1 cellular context compared by ENCODE assay signal in genomic region chr3:194140520-194141414, GRCh38.
TF ChIP-seq lines count a peak whose summit lies in the region.

No MANE protein-coding gene starts in this region.

TF ChIP-seq in K562, 482 proteins besides CTCF, POLR2A, EP300 and RAD21 (continued from another document and continues in another):
- TF ChIP-seq C11orf30 (IDR thresholded peaks at IDR 0.05; ENCODE audit: low read depth), result no peak
- peak; percentile 65 for TF ChIP-seq TFAP4 (CRISPR knock-in tag; IDR thresholded peaks at IDR 0.05; ENCODE audit: borderline replicate concordance)
- TF ChIP-seq BMI1 (IDR thresholded peaks at IDR 0.05; ENCODE audit: low read length), result no peak
- TF ChIP-seq POLR2H (tag; IDR thresholded peaks at IDR 0.05; ENCODE audit: low read depth), result no peak
- no peak for TF ChIP-seq MCM2 (IDR thresholded peaks at IDR 0.05; ENCODE audit: low read depth)
- no peak for TF ChIP-seq SREBF1 (IDR thresholded peaks at IDR 0.05; ENCODE audit: borderline replicate concordance, low read depth, low read length)
- TF ChIP-seq BRD4 (IDR thresholded peaks at IDR 0.05), result no peak
- no peak for TF ChIP-seq FOXJ3 (CRISPR knock-in tag; IDR thresholded peaks at IDR 0.05)
- no peak for TF ChIP-seq PRMT5 (CRISPR knock-in tag; IDR thresholded peaks at IDR 0.05)
- TF ChIP-seq RBM25 (IDR thresholded peaks at IDR 0.05; ENCODE audit: low read depth, low read length, severe bottlenecking), result no peak
- no peak for TF ChIP-seq MEF2A (IDR thresholded peaks at IDR 0.05; ENCODE audit: control insufficient read depth, low read depth, low read length)
- no peak for TF ChIP-seq CBX1 (IDR thresholded peaks at IDR 0.05; ENCODE audit: low read depth)
- TF ChIP-seq CCNT2 (IDR thresholded peaks at IDR 0.05; ENCODE audit: borderline replicate concordance, extremely low read depth, insufficient read length, low read depth, low read length), result peak; percentile 96
- no peak for TF ChIP-seq TSHZ1 (CRISPR knock-in tag; IDR thresholded peaks at IDR 0.05)
- no peak for TF ChIP-seq RNF219 (CRISPR knock-in tag; IDR thresholded peaks at IDR 0.05)
- 0 out of 2 replicates have a peak, but pooled peaks have one; percentile 48 for TF ChIP-seq OTX1 (CRISPR knock-in tag; IDR thresholded peaks at IDR 0.05)
- no peak for TF ChIP-seq PATZ1 (CRISPR knock-in tag; IDR thresholded peaks at IDR 0.05; ENCODE audit: borderline replicate concordance)
- no peak for TF ChIP-seq HDAC3 (IDR thresholded peaks at IDR 0.05; ENCODE audit: borderline replicate concordance, partially characterized antibody)
- TF ChIP-seq ZFP30 (CRISPR knock-in tag; IDR thresholded peaks at IDR 0.05; ENCODE audit: borderline replicate concordance), result no peak
- TF ChIP-seq TRIM25 (IDR thresholded peaks at IDR 0.05; ENCODE audit: borderline replicate concordance), result no peak
- no peak for TF ChIP-seq SRF (CRISPR knock-in tag; IDR thresholded peaks at IDR 0.05)
- TF ChIP-seq ZBTB17 (CRISPR knock-in tag; IDR thresholded peaks at IDR 0.05), result peak; percentile 67; the same call in 1 of the 2 replicates
- TF ChIP-seq SMARCC2 (IDR thresholded peaks at IDR 0.05; ENCODE audit: low read depth), result no peak
- peak; percentile 69; the same call in 1 of the 2 replicates for TF ChIP-seq KAT7 (CRISPR knock-in tag; IDR thresholded peaks at IDR 0.05; ENCODE audit: borderline replicate concordance)
- peak; percentile 41; the same call in 1 of the 2 replicates for TF ChIP-seq ETS1 (conservative IDR thresholded peaks at IDR 0.05; ENCODE audit: control insufficient read depth, low read depth, low read length)
- TF ChIP-seq ETV1 (tag; conservative IDR thresholded peaks at IDR 0.05; ENCODE audit: low read depth), result peak; percentile 93
- TF ChIP-seq GATAD2A (IDR thresholded peaks at IDR 0.05), result no peak; the same call in 1 of the 2 replicates
- no peak for TF ChIP-seq ZNF324 (CRISPR knock-in tag; IDR thresholded peaks at IDR 0.05)
- TF ChIP-seq KDM2B (CRISPR knock-in tag; IDR thresholded peaks at IDR 0.05), result peak; percentile 33; the same call in 1 of the 2 replicates
- TF ChIP-seq ZNF274 (IDR thresholded peaks at IDR 0.05; ENCODE audit: borderline replicate concordance, low read depth, low read length), result no peak
- TF ChIP-seq ZNF174 (CRISPR knock-in tag; IDR thresholded peaks at IDR 0.05), result no peak
- TF ChIP-seq GTF2B (IDR thresholded peaks at IDR 0.05; ENCODE audit: extremely low read depth, insufficient read length), result no peak
- no peak for TF ChIP-seq TBP (optimal IDR thresholded peaks at IDR 0.05; ENCODE audit: low read depth, low read length)
- peak; percentile 34; the same call in 1 of the 2 replicates for TF ChIP-seq ZBTB1 (CRISPR knock-in tag; IDR thresholded peaks at IDR 0.05; ENCODE audit: borderline replicate concordance, low read depth)
- no peak for TF ChIP-seq ZKSCAN3 (CRISPR knock-in tag; IDR thresholded peaks at IDR 0.05)
- no peak for TF ChIP-seq MCM5 (IDR thresholded peaks at IDR 0.05; ENCODE audit: low read depth)
- 0 out of 2 replicates have a peak, but pooled peaks have one; percentile 57 for TF ChIP-seq E2F1 (CRISPR knock-in tag; IDR thresholded peaks at IDR 0.05)
- 0 out of 2 replicates have a peak, but pooled peaks have one; percentile 57 for TF ChIP-seq SUPT5H (IDR thresholded peaks at IDR 0.05)
- TF ChIP-seq POLR2AphosphoS2 (IDR thresholded peaks at IDR 0.05; ENCODE audit: low read length), result no peak
- TF ChIP-seq CXXC5 (CRISPR knock-in tag; IDR thresholded peaks at IDR 0.05), result peak; percentile 93
- no peak; the same call in 1 of the 2 replicates for TF ChIP-seq ARID3B (CRISPR knock-in tag; IDR thresholded peaks at IDR 0.05; ENCODE audit: borderline replicate concordance)
- TF ChIP-seq BRF1 (IDR thresholded peaks at IDR 0.05; ENCODE audit: borderline replicate concordance, extremely low read depth, insufficient read length), result no peak
- no peak for TF ChIP-seq TCF7 (IDR thresholded peaks at IDR 0.05; ENCODE audit: borderline replicate concordance)
- TF ChIP-seq BRF2 (IDR thresholded peaks at IDR 0.05; ENCODE audit: borderline replicate concordance, insufficient read depth, insufficient read length), result no peak
- no peak for TF ChIP-seq NR1H2 (CRISPR knock-in tag; IDR thresholded peaks at IDR 0.05)
- TF ChIP-seq CREB3L1 (IDR thresholded peaks at IDR 0.05; ENCODE audit: borderline replicate concordance, low read depth), result no peak
- no peak for TF ChIP-seq ZNF24 (IDR thresholded peaks at IDR 0.05)
- TF ChIP-seq ARNT (IDR thresholded peaks at IDR 0.05), result no peak
